Comparison of ENCODE assay signal across 8 cellular contexts in the genomic region with DNA sequence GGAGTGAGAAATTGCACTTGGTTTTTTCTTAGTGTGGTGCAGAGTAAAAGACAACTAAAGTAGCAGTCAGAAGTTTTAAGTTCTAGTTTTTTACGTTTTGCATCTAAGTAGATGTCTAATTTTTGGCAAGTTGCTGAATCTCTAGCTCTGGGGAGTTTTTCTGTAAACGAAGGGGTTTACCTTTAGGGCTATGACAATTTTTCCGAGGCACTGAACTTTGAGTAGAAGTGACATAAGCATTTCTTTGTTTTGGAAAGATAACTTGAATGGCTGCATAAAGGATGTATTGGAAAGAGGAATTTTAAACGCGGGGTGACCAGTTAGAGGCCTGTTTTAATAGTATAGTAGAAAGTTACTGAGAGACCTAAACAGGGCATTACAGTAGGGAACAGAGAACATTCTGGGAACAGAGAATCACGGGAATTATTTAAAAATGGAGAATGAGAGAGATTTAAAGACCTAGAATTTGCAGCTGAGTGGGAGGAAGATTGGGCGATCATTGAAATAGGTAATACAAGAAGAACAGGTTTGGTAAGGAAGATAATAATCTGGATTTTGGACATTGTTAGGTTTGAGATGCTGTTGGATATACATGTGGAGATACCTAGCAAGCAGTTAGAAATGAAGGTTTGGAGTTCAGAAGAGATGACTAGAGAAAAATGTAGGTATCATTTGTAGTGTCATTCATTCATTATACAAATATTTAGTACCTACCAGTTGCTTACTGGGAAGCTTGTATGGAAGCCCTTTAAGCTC. TPM values are rescaled to one million over a fixed set of nuclear protein-coding genes. Genes with fewer than 3 reads are reported as not detected.
A peak's percentile ranks its signal among the peaks of the same experiment; 100 is the strongest.
DNase-seq lines count a peak whose midpoint lies in the region; ATAC-seq and TF ChIP-seq lines count a peak whose summit lies in the region.

No MANE protein-coding gene starts in this region.

- H3K4me3 ChIP-seq in iPS-18c (ENCODE audit: insufficient read depth, low read depth, low read length) (peak overlapping the region; percentile 94), suprapubic skin (peak overlapping the region; percentile 72)

- H3K27me3 Mint-ChIP-seq in activated CD4-positive, alpha-beta T cell treated with anti-CD3 and anti-CD28 coated beads for 36 hours: no peaks in the 10 kb centered on the region
- H3K27me3 Mint-ChIP-seq in activated CD8-positive, alpha-beta T cell treated with anti-CD3 and anti-CD28 coated beads for 36 hours: no peaks in the 10 kb centered on the region

- 16% methylated on average over 7 of the region's 7 CpGs for WGBS in suprapubic skin

- H3K4me1 ChIP-seq in suprapubic skin: peaks cover 33% of the 10 kb centered on the region

- intact Hi-C loops in activated CD4-positive, alpha-beta T cell treated with anti-CD3 and anti-CD28 coated beads for 36 hours (cut with DNase I, micrococcal nuclease): loop anchor here (2.0 to 5.0 kb wide), 8 partner anchors 57 to 961 kb away; a partner anchor contains a TSS
- intact Hi-C loops in activated CD8-positive, alpha-beta T cell treated with anti-CD3 and anti-CD28 coated beads for 36 hours (cut with micrococcal nuclease): no loop called here

- H3K36me3 Mint-ChIP-seq in activated CD4-positive, alpha-beta T cell treated with anti-CD3 and anti-CD28 coated beads for 36 hours (ENCODE audit: low read depth): peaks cover 28% of the 10 kb centered on the region
- peaks cover 30% of the 10 kb centered on the region for H3K36me3 Mint-ChIP-seq in activated CD8-positive, alpha-beta T cell treated with anti-CD3 and anti-CD28 coated beads for 36 hours (ENCODE audit: low read depth)

- no peaks in the 10 kb centered on the region for H3K27me3 ChIP-seq in suprapubic skin

- H3K4me3 Mint-ChIP-seq in activated CD4-positive, alpha-beta T cell treated with anti-CD3 and anti-CD28 coated beads for 36 hours: peak overlapping the region; percentile 80
- peak overlapping the region; percentile 95 for H3K4me3 Mint-ChIP-seq in activated CD8-positive, alpha-beta T cell treated with anti-CD3 and anti-CD28 coated beads for 36 hours

- peaks cover 3% of the 10 kb centered on the region for H3K36me3 ChIP-seq in suprapubic skin

- CTCF ChIA-PET in activated CD4-positive, alpha-beta T cell treated with anti-CD3 and anti-CD28 coated beads for 36 hours (lab: Charles Lee): interaction anchor here (0.6 to 2.5 kb wide), 7 partner anchors 35 to 902 kb away, joined by 3 to 14 read pairs (median 3); no protein-coding TSS in a partner anchor
- CTCF ChIA-PET in activated CD8-positive, alpha-beta T cell treated with anti-CD3 and anti-CD28 coated beads for 36 hours (lab: Charles Lee): interaction anchor here (1.2 to 2.0 kb wide), 3 partner anchors 11 to 160 kb away, joined by 3 to 5 read pairs (median 5); no protein-coding TSS in a partner anchor

- no peak for TF ChIP-seq CTCF in activated CD8-positive, alpha-beta T cell treated with anti-CD3 and anti-CD28 coated beads for 36 hours (IDR thresholded peaks at IDR 0.05)
- TF ChIP-seq CTCF in suprapubic skin (IDR thresholded peaks at IDR 0.05): no peak

- no peaks in the 10 kb centered on the region for H3K9me3 Mint-ChIP-seq in activated CD4-positive, alpha-beta T cell treated with anti-CD3 and anti-CD28 coated beads for 36 hours (ENCODE audit: low read depth)
- no peaks in the 10 kb centered on the region for H3K9me3 Mint-ChIP-seq in activated CD8-positive, alpha-beta T cell treated with anti-CD3 and anti-CD28 coated beads for 36 hours

- H3K9me3 ChIP-seq in iPS-18c (ENCODE audit: control insufficient read depth, insufficient read depth, low read length): no peaks in the 10 kb centered on the region
- no peaks in the 10 kb centered on the region for H3K9me3 ChIP-seq in suprapubic skin

- POLR2A ChIA-PET in activated CD4-positive, alpha-beta T cell treated with anti-CD3 and anti-CD28 coated beads for 36 hours (lab: Charles Lee): interaction anchor here (1.2 to 1.9 kb wide), 2 partner anchors 36 to 130 kb away, joined by 4 to 8 read pairs; a partner anchor contains a TSS
- POLR2A ChIA-PET in activated CD8-positive, alpha-beta T cell treated with anti-CD3 and anti-CD28 coated beads for 36 hours (lab: Charles Lee): interaction anchor here (1.0 to 2.6 kb wide), 2 partner anchors 36 to 64 kb away, joined by 3 to 19 read pairs; a partner anchor contains a TSS

- no peak for TF ChIP-seq POLR2A in suprapubic skin (IDR thresholded peaks at IDR 0.05)

- H3K4me1 Mint-ChIP-seq in activated CD4-positive, alpha-beta T cell treated with anti-CD3 and anti-CD28 coated beads for 36 hours: peaks cover 47% of the 10 kb centered on the region
- H3K4me1 Mint-ChIP-seq in activated CD8-positive, alpha-beta T cell treated with anti-CD3 and anti-CD28 coated beads for 36 hours (ENCODE audit: low read depth): peaks cover 47% of the 10 kb centered on the region

- no peak for DNase-seq in activated CD4-positive, alpha-beta T cell treated with anti-CD3 and anti-CD28 coated beads for 36 hours
- no peak for DNase-seq in activated CD4-positive, alpha-beta T cell treated with anti-CD3 and anti-CD28 coated beads, Interleukin-2, amount 50 U/mL, for 1 hour
- DNase-seq in activated CD8-positive, alpha-beta T cell treated with anti-CD3 and anti-CD28 coated beads for 36 hours: no peak
- no peak for DNase-seq in suprapubic skin (ENCODE audit: low spot score in 2 of 2)
- no peak for DNase-seq in activated CD4-positive, alpha-beta T cell treated with anti-CD3 and anti-CD28 coated beads for 4 hours

- no peak for TF ChIP-seq EP300 in suprapubic skin (IDR thresholded peaks at IDR 0.05)

- peak overlapping the region; percentile 91 for H3K27ac ChIP-seq in suprapubic skin

- no peak for ATAC-seq in activated CD4-positive, alpha-beta T cell treated with anti-CD3 and anti-CD28 coated beads for 36 hours
- ATAC-seq in activated CD8-positive, alpha-beta T cell treated with anti-CD3 and anti-CD28 coated beads for 36 hours: no peak
- ATAC-seq in HG03439 (IDR thresholded peaks at IDR 0.05; ENCODE audit: unreplicated experiment) (no peak), HG02759 (IDR thresholded peaks at IDR 0.05; ENCODE audit: unreplicated experiment) (no peak)

- peak overlapping the region; percentile 99 for H3K27ac Mint-ChIP-seq in activated CD4-positive, alpha-beta T cell treated with anti-CD3 and anti-CD28 coated beads for 36 hours
- H3K27ac Mint-ChIP-seq in activated CD8-positive, alpha-beta T cell treated with anti-CD3 and anti-CD28 coated beads for 36 hours: peak overlapping the region; percentile 99

RNA-seq across cellular contexts. Expression of a gene that starts 1.2 kb away (rescaled TPM):
- 10 to 100 TPM; 58.6 to 66.2 TPM for total RNA-seq in activated CD4-positive, alpha-beta T cell treated with anti-CD3 and anti-CD28 coated beads for 36 hours
- 10 to 100 TPM; 54.9 to 56.1 TPM for total RNA-seq in activated CD8-positive, alpha-beta T cell treated with anti-CD3 and anti-CD28 coated beads for 36 hours
- total RNA-seq in suprapubic skin: 10 to 100 TPM; 51.9 to 71.2 (median 60.4) TPM

RNA-seq across cellular contexts. Expression of a gene that starts 36.3 kb away (rescaled TPM):
- 10 to 100 TPM; 12.6 to 14.3 TPM for total RNA-seq in activated CD4-positive, alpha-beta T cell treated with anti-CD3 and anti-CD28 coated beads for 36 hours
- 10 to 100 TPM; 10.6 to 11.0 TPM for total RNA-seq in activated CD8-positive, alpha-beta T cell treated with anti-CD3 and anti-CD28 coated beads for 36 hours
- total RNA-seq in suprapubic skin: 10 to 100 TPM in 2 of 4 donors, 1 to 10 TPM in 2; 6.3 to 25.1 (median 10.3) TPM
